Comparison of ENCODE assay signal across 13 cellular contexts in genomic region chr6:100347901-100348550, GRCh38.
DNase-seq lines count a peak whose midpoint lies in the region; ATAC-seq and TF ChIP-seq lines count a peak whose summit lies in the region.
"Had no signal": no experiment of that assay in that cellular context is flagged by ENCODE, and none has a peak within 500 bp of the region (broad histone marks: within the 10 kb centered on the region; RNA-seq: fewer than 3 reads in every experiment).

No MANE protein-coding gene starts in this region.

- H3K9me3 ChIP-seq in adipocyte (ENCODE audit: control insufficient read depth, low read length) = no peaks in the 10 kb centered on the region
- no peaks in the 10 kb centered on the region for H3K9me3 ChIP-seq in osteoblast (ENCODE audit: low read depth, low read length)
- no peaks in the 10 kb centered on the region for H3K9me3 ChIP-seq in H9 (ENCODE audit: control insufficient read depth, low read depth, low read length)

- peak; percentile 52 for DNase-seq in adipocyte (ENCODE audit: low read depth)
- peak; percentile 51 for DNase-seq in osteoblast (ENCODE audit: insufficient read length, low spot score, missing footprints)
- DNase-seq in DMS79 (lab: John Stamatoyannopoulos, UW) = no peak
- DNase-seq in activated CD4-positive, alpha-beta T cell treated with anti-CD3 and anti-CD28 coated beads, Interleukin-2, amount 10 ng/mL, durations not matched to agents 24 days and 14 days = no peak
- DNase-seq in H9 = no peak
- DNase-seq: NCI-H774 had no signal

- peak overlapping the region; percentile 40 for H2AFZ ChIP-seq in osteoblast (ENCODE audit: low read length)
- H2AFZ ChIP-seq in H9 (ENCODE audit: low read length) = no peak overlapping the region

- peak overlapping the region; percentile 62 for H3K4me3 ChIP-seq in adipocyte (ENCODE audit: low read length)
- no peak overlapping the region for H3K4me3 ChIP-seq in osteoblast (ENCODE audit: insufficient read depth, low read length)
- H3K4me3 ChIP-seq: skin epidermis had no signal

- no peak overlapping the region for H3K4ac ChIP-seq in H9 (ENCODE audit: low read depth, low read length)

- H4K8ac ChIP-seq in H9 (replicated peaks; ENCODE audit: insufficient read length, low read depth, low read length) = no peak overlapping the region

- no peaks in the 10 kb centered on the region for H3K4me1 Mint-ChIP-seq in activated CD4-positive, alpha-beta T cell treated with anti-CD3 and anti-CD28 coated beads, Interleukin-2, amount 10 ng/mL, durations not matched to agents 24 days and 14 days
- peaks cover 31 to 37% of the 10 kb centered on the region in 2 experiments for H3K4me1 Mint-ChIP-seq in H9

- TF ChIP-seq CTCF in osteoblast (IDR thresholded peaks at IDR 0.05; ENCODE audit: extremely low read depth, low read depth, low read length) (no peak), H9 (conservative IDR thresholded peaks at IDR 0.05) (no peak)

- H4K20me1 ChIP-seq in osteoblast (ENCODE audit: insufficient read depth, low read length) (no peaks in the 10 kb centered on the region), H9 (ENCODE audit: control insufficient read depth, insufficient read depth, insufficient read length) (no peaks in the 10 kb centered on the region)

- no peak overlapping the region for H4K5ac ChIP-seq in H9 (ENCODE audit: insufficient read length, low read depth, low read length)

- no peaks in the 10 kb centered on the region for H3K23me2 ChIP-seq in H9 (ENCODE audit: insufficient read length, low read depth, low read length, poor library complexity, severe bottlenecking)

- H2BK15ac ChIP-seq in H9 (ENCODE audit: low read depth, low read length) = no peak overlapping the region

- H2BK20ac ChIP-seq in H9 (ENCODE audit: low read depth, low read length, poor library complexity, severe bottlenecking) = no peak overlapping the region

- no peak overlapping the region for H3K27ac Mint-ChIP-seq in activated CD4-positive, alpha-beta T cell treated with anti-CD3 and anti-CD28 coated beads, Interleukin-2, amount 10 ng/mL, durations not matched to agents 24 days and 14 days
- H3K27ac Mint-ChIP-seq in H9 = no peak overlapping the region; a peak in 1 of 7 replicates
- H3K27ac Mint-ChIP-seq: activated naive CD4-positive, alpha-beta T cell treated with anti-CD3 and anti-CD28 coated beads, Interleukin-2, amount 50 U/mL, for 72 hours; WTC11 had no signal

- peak; percentile 64 for ATAC-seq in GM18907 (IDR thresholded peaks at IDR 0.05; ENCODE audit: unreplicated experiment)
- ATAC-seq in HG03442 (IDR thresholded peaks at IDR 0.05; ENCODE audit: unreplicated experiment) = peak; percentile 70
- no peak for ATAC-seq in HG02884 (IDR thresholded peaks at IDR 0.05; ENCODE audit: unreplicated experiment)
- ATAC-seq: activated naive CD4-positive, alpha-beta T cell treated with anti-CD3 and anti-CD28 coated beads, Interleukin-2, amount 50 U/mL, for 72 hours; HCT116; WTC11 had no signal

- H3K56ac ChIP-seq in H9 (ENCODE audit: insufficient read length, low read depth, low read length) = no peak overlapping the region

- no peaks in the 10 kb centered on the region for H3K36me3 Mint-ChIP-seq in activated CD4-positive, alpha-beta T cell treated with anti-CD3 and anti-CD28 coated beads, Interleukin-2, amount 10 ng/mL, durations not matched to agents 24 days and 14 days (ENCODE audit: low read depth)
- H3K36me3 Mint-ChIP-seq in H9 (ENCODE audit: insufficient read depth in 1 of 3, low read depth in 3 of 3) = no peaks in the 10 kb centered on the region; a peak in 1 of 7 replicates
- H3K36me3 Mint-ChIP-seq: activated naive CD4-positive, alpha-beta T cell treated with anti-CD3 and anti-CD28 coated beads, Interleukin-2, amount 50 U/mL, for 72 hours had no signal

- no peak overlapping the region for H3K4me3 Mint-ChIP-seq in activated CD4-positive, alpha-beta T cell treated with anti-CD3 and anti-CD28 coated beads, Interleukin-2, amount 10 ng/mL, durations not matched to agents 24 days and 14 days
- H3K4me3 Mint-ChIP-seq in H9 = no peak overlapping the region
- H3K4me3 Mint-ChIP-seq: WTC11 had no signal

- intact Hi-C loops in activated CD4-positive, alpha-beta T cell treated with anti-CD3 and anti-CD28 coated beads, Interleukin-2, amount 10 ng/mL, durations not matched to agents 24 days and 14 days (cut with micrococcal nuclease) = no loop called here

- H3K23ac ChIP-seq in H9 (ENCODE audit: insufficient read length, low read depth, low read length) = no peak overlapping the region

- no peaks in the 10 kb centered on the region for H3K27me3 Mint-ChIP-seq in activated CD4-positive, alpha-beta T cell treated with anti-CD3 and anti-CD28 coated beads, Interleukin-2, amount 10 ng/mL, durations not matched to agents 24 days and 14 days
- H3K27me3 Mint-ChIP-seq in H9 (ENCODE audit: low read depth) = no peaks in the 10 kb centered on the region

- H3K4me2 ChIP-seq in osteoblast (ENCODE audit: insufficient read depth, low read length) (peak overlapping the region; percentile 56), H9 (ENCODE audit: insufficient read depth, insufficient read length, low read length) (no peak overlapping the region)

- H2AK5ac ChIP-seq in H9 (ENCODE audit: insufficient read length, low read length) = no peak overlapping the region

- no peak overlapping the region for H2BK120ac ChIP-seq in H9 (ENCODE audit: low read depth, low read length, poor library complexity, severe bottlenecking)

- peak overlapping the region; percentile 14 for H3K9ac ChIP-seq in adipocyte (ENCODE audit: low read length)
- H3K9ac ChIP-seq in H9 (ENCODE audit: extremely low read depth, insufficient read length, low read length) = no peak overlapping the region

- H2BK5ac ChIP-seq in H9 (ENCODE audit: insufficient read length, low read length) = no peak overlapping the region

- no peaks in the 10 kb centered on the region for H3K27me3 ChIP-seq in adipocyte (replicated peaks; ENCODE audit: control insufficient read depth, insufficient read depth, low read length)
- no peaks in the 10 kb centered on the region for H3K27me3 ChIP-seq in osteoblast (ENCODE audit: insufficient read depth, low read length)
- H3K27me3 ChIP-seq in H9 (ENCODE audit: insufficient read depth, low read length) = no peaks in the 10 kb centered on the region

- no peak overlapping the region for H4K91ac ChIP-seq in H9 (ENCODE audit: insufficient read length, low read depth, low read length)

- no peak overlapping the region for H3T11ph ChIP-seq in H9 (ENCODE audit: low read length)

- H2BK12ac ChIP-seq in H9 (ENCODE audit: insufficient read length, low read depth, low read length) = no peak overlapping the region

- H3K9me3 Mint-ChIP-seq in activated CD4-positive, alpha-beta T cell treated with anti-CD3 and anti-CD28 coated beads, Interleukin-2, amount 10 ng/mL, durations not matched to agents 24 days and 14 days = no peaks in the 10 kb centered on the region
- no peaks in the 10 kb centered on the region; a peak in 1 of 5 replicates for H3K9me3 Mint-ChIP-seq in H9
- H3K9me3 Mint-ChIP-seq: activated naive CD4-positive, alpha-beta T cell treated with anti-CD3 and anti-CD28 coated beads, Interleukin-2, amount 50 U/mL, for 72 hours; WTC11 had no signal

- no peak overlapping the region for H3K18ac ChIP-seq in H9 (ENCODE audit: insufficient read length, low read depth, low read length)

- H3K36me3 ChIP-seq in adipocyte (ENCODE audit: control insufficient read depth, insufficient read depth, low read length, severe bottlenecking) = no peaks in the 10 kb centered on the region
- no peaks in the 10 kb centered on the region for H3K36me3 ChIP-seq in osteoblast (ENCODE audit: insufficient read depth, low read length)

- H3K27ac ChIP-seq in osteoblast (ENCODE audit: low read depth, low read length) (peak overlapping the region; percentile 53), H9 (ENCODE audit: insufficient read length, low read depth, low read length) (no peak overlapping the region)

- no CpG with 5 or more reads among the region's 4 CpGs for WGBS in H9 (ENCODE audit: extremely low coverage, insufficient read length, low lambda C conversion rate)

- no peak overlapping the region for H3K14ac ChIP-seq in H9 (ENCODE audit: insufficient read depth, low read length)

- H3K4me1 ChIP-seq in adipocyte (ENCODE audit: control insufficient read depth, insufficient read depth, low read length) = peaks cover 30% of the 10 kb centered on the region
- H3K4me1 ChIP-seq in osteoblast (ENCODE audit: insufficient read depth, low read length) = peaks cover 53% of the 10 kb centered on the region
- peaks cover 3% of the 10 kb centered on the region; the same call in 1 of the 2 replicates for H3K4me1 ChIP-seq in H9 (ENCODE audit: insufficient read depth, low read length)

- no peaks in the 10 kb centered on the region for H3K79me1 ChIP-seq in H9 (ENCODE audit: insufficient read depth, low read depth, low read length, poor library complexity, severe bottlenecking)

- H3K79me2 ChIP-seq in osteoblast (ENCODE audit: insufficient read depth, low read length) = no peaks in the 10 kb centered on the region
- H3K79me2 ChIP-seq in H9 (ENCODE audit: insufficient read depth, low read length) = no peaks in the 10 kb centered on the region

Comparison
In these comparisons a context has a peak if more than half of its experiments do, and no peak if none do; other contexts are left out.
1. DNase-seq: peak in adipocyte (single experiment) and osteoblast (single experiment); none in DMS79 (single experiment), activated CD4-positive, alpha-beta T cell treated with anti-CD3 and anti-CD28 coated beads, Interleukin-2, amount 10 ng/mL, durations not matched to agents 24 days and 14 days (single experiment) and H9 (single experiment).